ENCODE assay signal across 17 cellular contexts in genomic region chr5:172954751-172955159, GRCh38. TPM values are rescaled to one million over a fixed set of nuclear protein-coding genes. Genes with fewer than 3 reads are reported as not detected.
DNase-seq lines count a peak whose midpoint lies in the region; ATAC-seq and TF ChIP-seq lines count a peak whose summit lies in the region.
"Had no signal": no experiment of that assay in that cellular context is flagged by ENCODE, and none has a peak within 500 bp of the region (broad histone marks: within the 10 kb centered on the region; RNA-seq: fewer than 3 reads in every experiment).

No MANE protein-coding gene starts in this region.

- DNase-seq in PC-9 (no peak), fibroblast of peridontal ligament (ENCODE audit: extremely low read depth) (peak; percentile 61), pons (ENCODE audit: low spot score) (no peak), NCI-H2196 (lab: John Stamatoyannopoulos, UW; ENCODE audit: unreplicated experiment) (no peak), OCI-LY7 (ENCODE audit: low spot score) (no peak)
- no peak for DNase-seq in stimulated activated effector memory CD8-positive, alpha-beta T cell treated with anti-CD3 and anti-CD28 coated beads, Interleukin-12 subunit alpha, Interleukin-12 subunit beta, amount 100 ng/mL, for 72 hours (ENCODE audit: low spot score in 2 of 2)
- DNase-seq: DMS79 treated with DMSO at 0.1 percent for 48 hours, left ventricle myocardium superior, naive B cell, NCI-H1436 treated with DMSO at 0.1 percent for 48 hours, NCI-H345, psoas muscle, T-helper 2 cell had no signal

- H3K4me2 ChIP-seq in PC-9: no peak overlapping the region
- no peak overlapping the region for H3K4me2 ChIP-seq in OCI-LY7 (ENCODE audit: low read length)

- H2AFZ ChIP-seq in PC-9 (no peak overlapping the region), OCI-LY7 (ENCODE audit: low read length) (no peak overlapping the region)

- ATAC-seq in stimulated activated effector memory CD8-positive, alpha-beta T cell treated with anti-CD3 and anti-CD28 coated beads, Interleukin-12 subunit alpha, Interleukin-12 subunit beta, amount 100 ng/mL, for 72 hours: no peak
- ATAC-seq: left ventricle myocardium superior, psoas muscle, Right ventricle myocardium inferior, WTC11 had no signal

- H3K27me3 ChIP-seq in PC-9 (ENCODE audit: insufficient read depth, low read depth): no peaks in the 10 kb centered on the region

- no peaks in the 10 kb centered on the region for H3K36me3 ChIP-seq in PC-9 (ENCODE audit: low read depth)
- H3K36me3 ChIP-seq in OCI-LY7 (ENCODE audit: insufficient read depth, low read length): peaks cover 13% of the 10 kb centered on the region

- H3K79me2 ChIP-seq in PC-9 (ENCODE audit: low read depth): peaks cover 4% of the 10 kb centered on the region
- no peaks in the 10 kb centered on the region for H3K79me2 ChIP-seq in OCI-LY7 (ENCODE audit: insufficient read depth, low read depth, low read length)

- H3K9me2 ChIP-seq in PC-9 (ENCODE audit: insufficient read depth): no peaks in the 10 kb centered on the region
- H3K9me2 ChIP-seq in OCI-LY7 (ENCODE audit: insufficient read depth, low read length): no peaks in the 10 kb centered on the region

- H3K27ac ChIP-seq in C4-2B (peak overlapping the region; percentile 9; the same call in 1 of the 2 replicates), PC-9 (peak overlapping the region; percentile 59; the same call in 1 of the 2 replicates), OCI-LY7 (ENCODE audit: low read depth, low read length, poor library complexity, severe bottlenecking) (no peak overlapping the region)

- no TSS peak for BruUV-seq in PC-9 (replicated peaks; lab: Mats Ljungman, UMichigan)
- no TSS peak for BruUV-seq in OCI-LY7 (replicated peaks; lab: Mats Ljungman, UMichigan)

- H3K36me3 Mint-ChIP-seq in stimulated activated effector memory CD8-positive, alpha-beta T cell treated with anti-CD3 and anti-CD28 coated beads, Interleukin-12 subunit alpha, Interleukin-12 subunit beta, amount 100 ng/mL, for 72 hours: peaks cover 14% of the 10 kb centered on the region

- TF ChIP-seq CTCF in C4-2B (conservative IDR thresholded peaks at IDR 0.05): no peak
- no peak for TF ChIP-seq CTCF in PC-9 (conservative IDR thresholded peaks at IDR 0.05)
- TF ChIP-seq CTCF in OCI-LY7 (conservative IDR thresholded peaks at IDR 0.05; ENCODE audit: low read length): no peak

- no peak overlapping the region for H3K4me3 Mint-ChIP-seq in stimulated activated effector memory CD8-positive, alpha-beta T cell treated with anti-CD3 and anti-CD28 coated beads, Interleukin-12 subunit alpha, Interleukin-12 subunit beta, amount 100 ng/mL, for 72 hours
- H3K4me3 Mint-ChIP-seq: WTC11 had no signal

- H3K9me3 Mint-ChIP-seq in stimulated activated effector memory CD8-positive, alpha-beta T cell treated with anti-CD3 and anti-CD28 coated beads, Interleukin-12 subunit alpha, Interleukin-12 subunit beta, amount 100 ng/mL, for 72 hours: no peaks in the 10 kb centered on the region
- H3K9me3 Mint-ChIP-seq: activated T-helper 2 cell treated with anti-CD3 and anti-CD28 coated beads, Interferon-gamma antibody, Interleukin-2, Interleukin-4, amounts not matched to agents 10 μg/mL and 5 μg/mL and 100 μg/mL, durations not matched to agents 14 hours and 24 hours and 36 hours; naive B cell; WTC11 had no signal

- H3K4me1 Mint-ChIP-seq in stimulated activated effector memory CD8-positive, alpha-beta T cell treated with anti-CD3 and anti-CD28 coated beads, Interleukin-12 subunit alpha, Interleukin-12 subunit beta, amount 100 ng/mL, for 72 hours: peaks cover 10% of the 10 kb centered on the region

- CTCF ChIA-PET in PC-9 (lab: Charles Lee): interaction anchor here (0.6 to 0.7 kb wide), 2 partner anchors 81 to 196 kb away, joined by 3 to 17 read pairs; no protein-coding TSS in a partner anchor
- CTCF ChIA-PET in OCI-LY7 (lab: Charles Lee; ENCODE audit: unreplicated experiment): no interaction called here

- H3K27ac Mint-ChIP-seq in stimulated activated effector memory CD8-positive, alpha-beta T cell treated with anti-CD3 and anti-CD28 coated beads, Interleukin-12 subunit alpha, Interleukin-12 subunit beta, amount 100 ng/mL, for 72 hours: peak overlapping the region; percentile 17
- H3K27ac Mint-ChIP-seq: activated T-helper 2 cell treated with anti-CD3 and anti-CD28 coated beads, Interferon-gamma antibody, Interleukin-2, Interleukin-4, amounts not matched to agents 10 μg/mL and 5 μg/mL and 100 μg/mL, durations not matched to agents 14 hours and 24 hours and 36 hours; WTC11 had no signal

- POLR2A ChIA-PET in PC-9 (lab: Charles Lee; ENCODE audit: unreplicated experiment): no interaction called here
- POLR2A ChIA-PET in OCI-LY7 (lab: Charles Lee): no interaction called here

- H4K20me1 ChIP-seq in PC-9 (ENCODE audit: insufficient read depth): no peaks in the 10 kb centered on the region
- H4K20me1 ChIP-seq in OCI-LY7 (ENCODE audit: insufficient read depth, low read length): no peaks in the 10 kb centered on the region

- H3K4me1 ChIP-seq in PC-9 (replicated peaks; ENCODE audit: insufficient read depth): peaks cover 6% of the 10 kb centered on the region
- peaks cover 4% of the 10 kb centered on the region for H3K4me1 ChIP-seq in OCI-LY7 (ENCODE audit: insufficient read depth, low read length, poor library complexity, severe bottlenecking)
- H3K4me1 ChIP-seq: psoas muscle had no signal

- H3F3A ChIP-seq in PC-9 (ENCODE audit: insufficient read depth, low read depth): peaks cover 27% of the 10 kb centered on the region

- no peak overlapping the region for H3K4me3 ChIP-seq in PC-9
- no peak overlapping the region for H3K4me3 ChIP-seq in OCI-LY7 (ENCODE audit: low read depth, low read length, poor library complexity, severe bottlenecking)
- H3K4me3 ChIP-seq: psoas muscle had no signal

- H3K9me3 ChIP-seq in PC-9 (ENCODE audit: insufficient read depth, low read depth) (no peaks in the 10 kb centered on the region), OCI-LY7 (ENCODE audit: low read length) (no peaks in the 10 kb centered on the region)
- H3K9me3 ChIP-seq: psoas muscle had no signal

- intact Hi-C loops in PC-9 (cut with micrococcal nuclease; ENCODE audit: unreplicated experiment) (loop anchor here (1.0 kb wide), 1 partner anchor 239 kb away; no protein-coding TSS in a partner anchor), OCI-LY7 (cut with micrococcal nuclease; ENCODE audit: unreplicated experiment) (loop anchor here (10.0 kb wide), 1 partner anchor 480 kb away; no protein-coding TSS in a partner anchor)

RNA-seq across cellular contexts. Expression of gene RPL26L1, which starts 4.5 kb away (rescaled TPM):
- 54.4 and 87.1 TPM in 2 replicates for total RNA-seq in PC-9 (2021)
- 34.5 and 45.0 TPM in 2 replicates for total RNA-seq in OCI-LY7 (2014; rRNA removed; shearing (Covaris generic))
- total RNA-seq in OCI-LY7 (2022): 48.4 and 63.1 TPM in 2 replicates

RNA-seq across cellular contexts. Expression of gene ATP6V0E1, which starts 28.8 kb away (rescaled TPM):
- 190 and 251 TPM in 2 replicates for total RNA-seq in PC-9 (2021)
- total RNA-seq in OCI-LY7 (2014; rRNA removed; shearing (Covaris generic)): 26.9 and 39.9 TPM in 2 replicates
- total RNA-seq in OCI-LY7 (2022): 41.9 and 59.4 TPM in 2 replicates
